Comparison of ENCODE assay signal across 7 cellular contexts in the genomic region with DNA sequence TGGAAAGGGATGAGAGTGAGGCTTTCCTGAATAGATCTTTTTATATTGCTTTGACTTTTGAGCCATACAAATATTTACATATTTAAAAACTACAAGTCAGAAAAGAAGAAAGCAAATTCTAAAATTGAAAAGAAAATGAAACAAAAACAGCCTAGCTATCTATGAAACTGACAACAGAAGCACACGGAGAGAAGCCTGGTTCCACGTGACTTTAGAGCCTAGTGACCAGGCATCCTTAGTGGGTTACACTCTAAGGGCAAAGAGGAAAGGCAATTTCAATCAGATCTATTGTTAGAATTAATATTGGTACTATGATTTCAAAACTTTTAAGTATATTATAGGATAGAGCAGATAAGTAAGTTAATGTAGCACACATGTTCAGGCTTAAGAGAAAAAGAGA.
DNase-seq lines count a peak whose midpoint lies in the region; ATAC-seq lines count a peak whose summit lies in the region.
"Not testable (repeated sequence)": the region's sequence is repeated elsewhere in the genome, so short reads cannot be mapped to it uniquely, and the experiment has no call there.

No MANE protein-coding gene starts in this region.

- H3K36me3 Mint-ChIP-seq in memory B cell: not testable (repeated sequence)

- H3K27me3 Mint-ChIP-seq in memory B cell: not testable (repeated sequence)

- not testable (repeated sequence) for H3K9me3 Mint-ChIP-seq in memory B cell

- not testable (repeated sequence) for H3K4me3 Mint-ChIP-seq in memory B cell

- peak; percentile 55 for ATAC-seq in GM18520 (IDR thresholded peaks at IDR 0.05; ENCODE audit: unreplicated experiment)
- ATAC-seq in GM19324 (IDR thresholded peaks at IDR 0.05; ENCODE audit: low FRiP score, unreplicated experiment): peak; percentile 65
- ATAC-seq in GM21390 (IDR thresholded peaks at IDR 0.05; ENCODE audit: unreplicated experiment): peak; percentile 84
- ATAC-seq in HG02623 (IDR thresholded peaks at IDR 0.05; ENCODE audit: unreplicated experiment): peak; percentile 54
- ATAC-seq in HG03045 (IDR thresholded peaks at IDR 0.05; ENCODE audit: unreplicated experiment): peak; percentile 48
- ATAC-seq in HG03565 (IDR thresholded peaks at IDR 0.05; ENCODE audit: unreplicated experiment): peak; percentile 59
- peak; percentile 71 for ATAC-seq in memory B cell (ENCODE audit: low read depth)

- not testable (repeated sequence) for DNase-seq in memory B cell (ENCODE audit: low spot score in 2 of 2)

- not testable (repeated sequence) for H3K4me1 Mint-ChIP-seq in memory B cell

- peak overlapping the region; percentile 64 for H3K27ac Mint-ChIP-seq in memory B cell
